Comparison of ENCODE assay signal across 4 cellular contexts in genomic region chr3:195642311-195642710, GRCh38. TPM values are rescaled to one million over a fixed set of nuclear protein-coding genes. Genes with fewer than 3 reads are reported as not detected.
"Had no signal": no experiment of that assay in that cellular context is flagged by ENCODE, and none has a peak within 500 bp of the region (broad histone marks: within the 10 kb centered on the region; RNA-seq: fewer than 3 reads in every experiment).

No MANE protein-coding gene starts in this region.

RNA-seq across cellular contexts. Expression of gene APOD, which starts 58.6 kb away (rescaled TPM):
- total RNA-seq: GM23338, H1, H9, IMR-90 had no signal
- polyA plus RNA-seq: GM23338, H1 had no signal
